8 cellular contexts compared by ENCODE assay signal in the genomic region with DNA sequence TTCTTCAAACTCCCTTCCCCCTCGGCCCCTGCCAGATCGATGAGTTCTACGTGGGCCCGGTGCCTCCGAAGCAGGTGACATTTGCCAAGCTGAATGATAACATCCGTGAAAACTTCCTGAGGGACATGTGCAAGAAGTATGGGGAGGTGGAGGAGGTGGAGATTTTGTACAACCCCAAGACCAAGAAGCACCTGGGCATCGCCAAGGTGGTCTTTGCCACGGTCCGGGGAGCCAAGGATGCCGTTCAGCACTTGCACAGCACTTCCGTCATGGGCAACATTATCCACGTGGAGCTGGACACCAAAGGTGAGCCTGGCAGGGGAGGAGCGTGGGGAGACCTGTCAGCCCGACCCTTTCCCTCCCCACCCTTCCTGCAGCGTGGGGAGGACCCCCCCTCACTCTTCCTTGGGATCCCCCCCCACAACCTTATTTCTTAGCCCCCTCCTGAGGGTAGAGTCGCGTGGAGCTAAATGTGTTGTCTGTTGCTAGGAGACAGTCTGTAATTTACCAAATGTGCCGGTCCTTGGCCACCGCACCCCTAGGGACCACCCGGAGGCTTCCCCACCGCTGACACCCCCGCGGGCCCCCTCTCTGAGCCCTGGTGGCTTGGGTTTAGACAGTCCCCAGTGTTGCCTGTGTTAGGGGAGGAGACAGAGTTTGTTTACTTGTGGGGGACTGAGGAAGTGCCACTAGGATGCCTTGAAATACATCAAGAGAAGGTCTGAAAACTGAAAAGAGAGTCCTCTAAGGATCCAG. TPM values are rescaled to one million over a fixed set of nuclear protein-coding genes. Genes with fewer than 3 reads are reported as not detected.
A peak's percentile ranks its signal among the peaks of the same experiment; 100 is the strongest.
DNase-seq lines count a peak whose midpoint lies in the region; ATAC-seq and TF ChIP-seq lines count a peak whose summit lies in the region.

No MANE protein-coding gene starts in this region.

- intact Hi-C loops in ascending aorta (cut with DNase I) (no loop called here), right lobe of liver (cut with DNase I) (loop anchor here in 1 of 2 donors (10.0 kb wide), 1 partner anchor 79 kb away; the partner anchor contains the start of gene PSMD9), transverse colon (cut with DNase I; ENCODE audit: low total_unique reads) (no loop called here)

- no peak for TF ChIP-seq EP300 in transverse colon (IDR thresholded peaks at IDR 0.05; ENCODE audit: low read depth)

- TF ChIP-seq CTCF in AG04449 (IDR thresholded peaks at IDR 0.05; ENCODE audit: insufficient read depth, low read length, missing control alignments) (no peak), HFF-Myc (IDR thresholded peaks at IDR 0.05; ENCODE audit: low read depth, low read length, missing control alignments) (no peak), ascending aorta (IDR thresholded peaks at IDR 0.05) (no peak), right lobe of liver (IDR thresholded peaks at IDR 0.05) (no peak), transverse colon (IDR thresholded peaks at IDR 0.05) (peak in 1 of 5 experiments; percentile 19)

- in situ Hi-C loops in transverse colon (cut with MboI; ENCODE audit: low pct_ligation_motif_present in 1 of 4, low pct_unique_long_range_greater_than_20kb in 1 of 4, low sequenced_read_pairs in 3 of 4), result no loop called here

- under 1% methylated on average over 22 of the region's 23 CpGs for WGBS in right lobe of liver (ENCODE audit: insufficient coverage, low coverage, low lambda C conversion rate, missing lambda C conversion rate)
- 0 to 2% methylated on average over 4 to 23 of the region's 23 CpGs for WGBS in transverse colon (ENCODE audit: low coverage in 1 of 2), 2 donors

- H3K27ac ChIP-seq in ascending aorta (peak overlapping the region; percentile 89 to 100), right lobe of liver (peak overlapping the region in 2 of 3 donors; percentile 73 to 100), transverse colon (peak overlapping the region; percentile 100)

- POLR2A ChIA-PET in AG04449 (lab: Yijun Ruan, JAX), result interaction anchor here (0.8 kb wide), 1 partner anchor 21 kb away, joined by 5 read pairs; no protein-coding TSS in a partner anchor

- H3K4me3 ChIP-seq in AG04449 (ENCODE audit: low read depth, low read length) (peak overlapping the region; percentile 69), HFF-Myc (replicated peaks; ENCODE audit: low read depth, low read length) (peak overlapping the region; percentile 63), ascending aorta (peak overlapping the region; percentile 94 to 98), right lobe of liver (peak overlapping the region; percentile 54 to 67 (median 65)), transverse colon (peak overlapping the region; percentile 75 to 94 (median 80))

- no peak for ATAC-seq in right lobe of liver
- ATAC-seq in HG03280 (IDR thresholded peaks at IDR 0.05; ENCODE audit: unreplicated experiment), result no peak
- no peak for ATAC-seq in HG02588 (IDR thresholded peaks at IDR 0.05; ENCODE audit: unreplicated experiment)

- TF ChIP-seq POLR2A in right lobe of liver (IDR thresholded peaks at IDR 0.05), result no peak
- TF ChIP-seq POLR2A in transverse colon (IDR thresholded peaks at IDR 0.05), result peak; percentile 10

- H3K36me3 ChIP-seq in ascending aorta, result peaks cover 30 to 32% of the 10 kb centered on the region in 2 donors
- peaks cover 0 to 29% (median 17%) of the 10 kb centered on the region in 4 donors for H3K36me3 ChIP-seq in right lobe of liver
- peaks cover 0 to 15% (median 4%) of the 10 kb centered on the region in 4 donors for H3K36me3 ChIP-seq in transverse colon

- peaks cover 9 to 30% of the 10 kb centered on the region in 2 donors for H3K4me1 ChIP-seq in ascending aorta
- peaks cover 0 to 27% (median 11%) of the 10 kb centered on the region in 4 donors for H3K4me1 ChIP-seq in right lobe of liver
- peaks cover 18 to 33% (median 33%) of the 10 kb centered on the region in 4 donors for H3K4me1 ChIP-seq in transverse colon

- no peaks in the 10 kb centered on the region for H3K9me3 ChIP-seq in ascending aorta
- no peaks in the 10 kb centered on the region for H3K9me3 ChIP-seq in right lobe of liver
- no peaks in the 10 kb centered on the region for H3K9me3 ChIP-seq in transverse colon

- H3K27me3 ChIP-seq in ascending aorta (no peaks in the 10 kb centered on the region), right lobe of liver (no peaks in the 10 kb centered on the region), transverse colon (no peaks in the 10 kb centered on the region)

- DNase-seq in AG04449 (ENCODE audit: low read depth, low spot score), result no peak
- DNase-seq in HFF-Myc (ENCODE audit: extremely low read depth, low read depth), result no peak
- DNase-seq in ascending aorta (ENCODE audit: low spot score in 2 of 2), result no peak
- DNase-seq in right lobe of liver, result peak; percentile 48 to 69 (median 64)
- DNase-seq in transverse colon, result no peak
- DNase-seq in NOMO-1 treated with dmso at 0.1 percent for 144 hours (lab: John Stamatoyannopoulos, UW; ENCODE audit: unreplicated experiment), result no peak

- CTCF ChIA-PET in AG04449 (lab: Yijun Ruan, JAX), result interaction anchor here (0.9 to 31.1 kb wide), 7 partner anchors 10 to 119 kb away, joined by 3 to 1100 read pairs (median 4); partner anchors contain the start of genes PSMD9 and RHOF

RNA-seq across cellular contexts. Expression of gene SETD1B, which starts 2.2 kb away (rescaled TPM):
- 22.7 TPM for total RNA-seq in ascending aorta
- total RNA-seq in right lobe of liver, result 10 to 100 TPM in 3 of 6 experiments, 1 to 10 TPM in 3; 3.7 to 20.0 (median 9.3) TPM
- total RNA-seq in transverse colon, result 10 to 100 TPM; 13.4 to 39.6 (median 15.2) TPM

RNA-seq across cellular contexts. Expression of gene RHOF, which starts 12.5 kb away (rescaled TPM):
- 1.9 TPM for total RNA-seq in ascending aorta
- total RNA-seq in right lobe of liver, result 10 to 100 TPM in 2 of 6 experiments, 1 to 10 TPM in 4; 3.7 to 16.2 (median 5.0) TPM
- 100 to 1,000 TPM in 3 of 4 donors, 10 to 100 TPM in 1; 14.9 to 251 (median 150) TPM for total RNA-seq in transverse colon

RNA-seq across cellular contexts. Expression of gene HPD, which starts 52.7 kb away (rescaled TPM):
- total RNA-seq in ascending aorta, result 0.96 TPM
- 1,000 to 10,000 TPM in 4 of 6 experiments, 100 to 1,000 TPM in 2; 649 to 1,803 (median 1,080) TPM for total RNA-seq in right lobe of liver
- under 1 TPM in 1 of 4 donors, not detected in 3; 0.41 TPM for total RNA-seq in transverse colon

Comparison
In these comparisons a context has a peak if more than half of its experiments do, and no peak if none do; other contexts are left out.
1. DNase-seq: peak in right lobe of liver (3 of 3); none in AG04449 (single experiment), HFF-Myc (single experiment), ascending aorta (0 of 2), transverse colon (single experiment) and NOMO-1 treated with dmso at 0.1 percent for 144 hours (single experiment).
2. RNA of gene HPD, which starts 52.7 kb away (total RNA-seq): 649 to 1,803 TPM in right lobe of liver; 0.96 TPM in ascending aorta (single experiment) and 0.41 TPM in transverse colon; every median in the first group is over 100 times any median in the second.
3. Peak in every context shown above with its lines, with median percentiles within 50 percentile points of each other: H3K4me3 ChIP-seq and H3K27ac ChIP-seq.